8 cellular contexts compared by ENCODE assay signal in the genomic region with DNA sequence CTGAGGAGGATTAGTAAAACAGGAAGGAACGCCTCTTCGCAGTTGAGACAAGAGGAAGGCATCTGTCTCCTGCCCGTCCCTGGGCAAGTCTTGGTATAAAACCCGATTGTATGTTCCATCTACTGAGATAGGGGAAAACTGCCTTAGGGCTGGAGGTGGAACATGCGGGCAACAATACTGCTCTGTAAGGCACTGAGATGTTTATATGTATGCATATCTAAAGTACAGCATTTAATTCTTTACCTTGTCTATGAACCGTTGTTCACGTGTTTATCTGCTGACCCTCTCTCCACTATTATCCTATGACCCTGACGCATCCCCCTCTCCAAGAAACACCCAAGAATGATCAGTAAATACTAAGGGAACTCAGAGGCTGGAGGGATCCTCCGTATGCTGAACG.
DNase-seq lines count a peak whose midpoint lies in the region; ATAC-seq and TF ChIP-seq lines count a peak whose summit lies in the region.

No MANE protein-coding gene starts in this region.

- H3K4me2 ChIP-seq in DND-41 (ENCODE audit: insufficient read depth, low read length), result peak overlapping the region; percentile 71

- peaks cover 32% of the 10 kb centered on the region for H3K36me3 ChIP-seq in DND-41 (ENCODE audit: insufficient read depth, low read length)
- peaks cover 29% of the 10 kb centered on the region for H3K36me3 ChIP-seq in neuron (ENCODE audit: insufficient read depth, low read length)

- H2AFZ ChIP-seq in DND-41 (ENCODE audit: low read depth, low read length) (peak overlapping the region; percentile 81), neuron (ENCODE audit: low read depth, low read length) (peak overlapping the region; percentile 93)

- H3K9ac ChIP-seq in DND-41 (ENCODE audit: low read depth, low read length), result peak overlapping the region; percentile 73

- peaks cover 31% of the 10 kb centered on the region for H3K79me2 ChIP-seq in DND-41 (ENCODE audit: insufficient read depth, low read length)

- TF ChIP-seq CTCF in DND-41 (IDR thresholded peaks at IDR 0.05; ENCODE audit: borderline replicate concordance, extremely low read depth, low read length, poor library complexity, severe bottlenecking) (no peak), coronary artery (IDR thresholded peaks at IDR 0.05) (no peak)

- DNase-seq in DND-41 (no peak), NCI-H82 treated with DMSO at 0.1 percent for 48 hours (lab: John Stamatoyannopoulos, UW; ENCODE audit: unreplicated experiment) (peak; percentile 24), coronary artery (ENCODE audit: low spot score) (no peak), SHP77 (lab: John Stamatoyannopoulos, UW) (no peak), 8988T (no peak)
- DNase-seq in activated CD4-positive, alpha-beta T cell treated with anti-CD3 and anti-CD28 coated beads, Interleukin-2, amount 50 U/mL, for 4 hours, result no peak

- H3K4me1 ChIP-seq in DND-41 (ENCODE audit: insufficient read depth, low read length) (peaks cover 25% of the 10 kb centered on the region), neuron (ENCODE audit: insufficient read depth, low read length) (peaks cover 19% of the 10 kb centered on the region)

- H3K4me3 ChIP-seq in DND-41 (ENCODE audit: low read depth in 1 of 2, low read length in 2 of 2), result peak overlapping the region; percentile 42 to 68; a peak in 3 of 4 replicates
- H3K4me3 ChIP-seq in coronary artery, result peak overlapping the region; percentile 90
- peak overlapping the region; percentile 99 for H3K4me3 ChIP-seq in neuron (ENCODE audit: low read length)

- H3K9me3 ChIP-seq in DND-41 (ENCODE audit: insufficient read depth, low read length, severe bottlenecking) (no peaks in the 10 kb centered on the region), neuron (ENCODE audit: low read length) (no peaks in the 10 kb centered on the region)

- no peaks in the 10 kb centered on the region for H3K27me3 ChIP-seq in DND-41 (ENCODE audit: insufficient read depth, low read length, poor library complexity)
- no peaks in the 10 kb centered on the region for H3K27me3 ChIP-seq in neuron (ENCODE audit: insufficient read depth, low read length)

- H4K20me1 ChIP-seq in DND-41 (ENCODE audit: insufficient read depth, low read length), result no peaks in the 10 kb centered on the region

- H3K27ac ChIP-seq in DND-41 (ENCODE audit: low read length) (peak overlapping the region; percentile 91), coronary artery (peak overlapping the region; percentile 54 to 90)

- no peak for ATAC-seq in DND-41 (ENCODE audit: insufficient read depth, low read depth)
- no peak for ATAC-seq in HG03108 (IDR thresholded peaks at IDR 0.05; ENCODE audit: unreplicated experiment)
